Comparison of ENCODE assay signal across 8 cellular contexts in the genomic region with DNA sequence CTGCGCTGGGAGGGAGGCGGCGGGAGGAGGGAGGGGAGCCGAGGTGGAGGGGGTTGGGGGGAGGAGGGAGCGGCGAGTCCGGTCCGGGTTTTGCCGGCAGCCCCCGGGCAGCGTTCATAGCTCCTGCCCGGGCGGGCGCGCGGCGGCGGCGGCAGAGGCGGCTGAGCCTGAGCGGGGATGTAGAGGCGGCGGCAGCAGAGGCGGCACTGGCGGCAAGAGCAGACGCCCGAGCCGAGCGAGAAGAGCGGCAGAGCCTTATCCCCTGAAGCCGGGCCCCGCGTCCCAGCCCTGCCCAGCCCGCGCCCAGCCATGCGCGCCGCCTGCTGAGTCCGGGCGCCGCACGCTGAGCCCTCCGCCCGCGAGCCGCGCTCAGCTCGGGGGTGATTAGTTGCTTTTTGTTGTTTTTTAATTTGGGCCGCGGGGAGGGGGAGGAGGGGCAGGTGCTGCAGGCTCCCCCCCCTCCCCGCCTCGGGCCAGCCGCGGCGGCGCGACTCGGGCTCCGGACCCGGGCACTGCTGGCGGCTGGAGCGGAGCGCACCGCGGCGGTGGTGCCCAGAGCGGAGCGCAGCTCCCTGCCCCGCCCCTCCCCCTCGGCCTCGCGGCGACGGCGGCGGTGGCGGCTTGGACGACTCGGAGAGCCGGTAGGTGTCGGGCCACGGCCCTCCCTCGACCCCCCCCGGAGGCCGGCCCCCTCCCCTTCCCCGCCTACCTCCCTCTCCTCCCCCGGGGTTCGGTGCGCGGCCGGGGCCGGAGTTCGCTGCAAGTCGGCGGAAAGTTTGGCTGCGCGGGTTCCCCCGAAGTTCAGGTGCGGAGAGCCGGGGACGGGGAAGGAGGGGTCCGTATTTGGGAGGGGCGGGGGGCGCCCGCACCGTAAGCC. TPM values are rescaled to one million over a fixed set of nuclear protein-coding genes. Genes with fewer than 3 reads are reported as not detected.
A peak's percentile ranks its signal among the peaks of the same experiment; 100 is the strongest.
DNase-seq lines count a peak whose midpoint lies in the region; ATAC-seq and TF ChIP-seq lines count a peak whose summit lies in the region.

A gene (plus strand): TSS at position 145 of the 877 bp plus-strand sequence. CDS start 32,175 bp downstream, outside the sequence.

- no peaks in the 10 kb centered on the region for H3K27me3 ChIP-seq in GM06990 (replicated peaks; ENCODE audit: control insufficient read depth, insufficient read depth, low read length)
- no peaks in the 10 kb centered on the region for H3K27me3 ChIP-seq in lung (ENCODE audit: control insufficient read depth, insufficient read depth)

- POLR2A ChIA-PET in activated CD4-positive, alpha-beta T cell treated with anti-CD3 and anti-CD28 coated beads, Interleukin-2, amount 10 ng/mL, durations not matched to agents 7 days and 5 days (lab: Charles Lee): no interaction called here

- 0 to 1% methylated on average over 39 to 106 of the region's 106 CpGs for WGBS in lung, 2 donors

- H3K27ac Mint-ChIP-seq in activated CD4-positive, alpha-beta T cell treated with anti-CD3 and anti-CD28 coated beads, Interleukin-2, amount 10 ng/mL, durations not matched to agents 7 days and 5 days: no peak within 1 kb of the TSS
- peak within 1 kb of the TSS in 1 of 2 donors; percentile 85 for H3K27ac Mint-ChIP-seq in effector memory CD8-positive, alpha-beta T cell
- H3K27ac Mint-ChIP-seq in stimulated activated naive B cell treated with anti-CD40 and anti-IgM and Interleukin-4, amounts not matched to agents 10 μg/mL and 1 μg/mL and 100 μg/mL, for 72 hours: peak within 1 kb of the TSS; percentile 97

- TF ChIP-seq CTCF in GM06990 (IDR thresholded peaks at IDR 0.05; ENCODE audit: insufficient read depth, low read length, poor library complexity, severe bottlenecking) (no peak), lung (IDR thresholded peaks at IDR 0.05; ENCODE audit: control extremely low read depth, extremely low read depth) (no peak)

- no peaks in the 10 kb centered on the region for H3K9me3 ChIP-seq in lung (ENCODE audit: control insufficient read depth in 2 of 2, insufficient read depth in 1 of 2, low read length in 1 of 2)

- H3K4me1 Mint-ChIP-seq in activated CD4-positive, alpha-beta T cell treated with anti-CD3 and anti-CD28 coated beads, Interleukin-2, amount 10 ng/mL, durations not matched to agents 7 days and 5 days: peaks cover 32% of the 10 kb centered on the region
- H3K4me1 Mint-ChIP-seq in effector memory CD8-positive, alpha-beta T cell (ENCODE audit: low read depth in 2 of 2): peaks cover 35 to 46% of the 10 kb centered on the region in 2 donors
- H3K4me1 Mint-ChIP-seq in stimulated activated naive B cell treated with anti-CD40 and anti-IgM and Interleukin-4, amounts not matched to agents 10 μg/mL and 1 μg/mL and 100 μg/mL, for 72 hours: peaks cover 40 to 76% of the 10 kb centered on the region in 2 donors

- peak within 1 kb of the TSS; percentile 84 for H3K4me3 ChIP-seq in GM06990 (replicated peaks; ENCODE audit: low read depth, low read length)
- peak within 1 kb of the TSS; percentile 66 for H3K4me3 ChIP-seq in lung

- peak within 1 kb of the TSS; percentile 80 to 83 for H3K27ac ChIP-seq in lung (ENCODE audit: low read depth in 1 of 2, low read length in 1 of 2)

- ATAC-seq in HG02610 (IDR thresholded peaks at IDR 0.05; ENCODE audit: unreplicated experiment): peak; percentile 23
- peak; percentile 55 for ATAC-seq in effector memory CD8-positive, alpha-beta T cell (replicated peaks)
- ATAC-seq in lung (ENCODE audit: insufficient read depth, low FRiP score): peak; percentile 67
- ATAC-seq in stimulated activated naive B cell treated with anti-CD40 and anti-IgM and Interleukin-4, amounts not matched to agents 10 μg/mL and 1 μg/mL and 100 μg/mL, for 72 hours (replicated peaks): peak; percentile 29 to 37
- ATAC-seq in HG03457 (IDR thresholded peaks at IDR 0.05; ENCODE audit: unreplicated experiment): no peak

- CTCF ChIA-PET in activated CD4-positive, alpha-beta T cell treated with anti-CD3 and anti-CD28 coated beads, Interleukin-2, amount 10 ng/mL, durations not matched to agents 7 days and 5 days (lab: Charles Lee): interaction anchor here (0.5 to 1.7 kb wide), 8 partner anchors 10 to 1052 kb away, joined by 3 to 11 read pairs (median 3); a partner anchor contains a TSS

- no peaks in the 10 kb centered on the region for H3K9me3 Mint-ChIP-seq in activated CD4-positive, alpha-beta T cell treated with anti-CD3 and anti-CD28 coated beads, Interleukin-2, amount 10 ng/mL, durations not matched to agents 7 days and 5 days
- H3K9me3 Mint-ChIP-seq in effector memory CD8-positive, alpha-beta T cell: no peaks in the 10 kb centered on the region
- no peaks in the 10 kb centered on the region for H3K9me3 Mint-ChIP-seq in stimulated activated naive B cell treated with anti-CD40 and anti-IgM and Interleukin-4, amounts not matched to agents 10 μg/mL and 1 μg/mL and 100 μg/mL, for 72 hours

- peaks cover 73% of the 10 kb centered on the region for H3K27me3 Mint-ChIP-seq in activated CD4-positive, alpha-beta T cell treated with anti-CD3 and anti-CD28 coated beads, Interleukin-2, amount 10 ng/mL, durations not matched to agents 7 days and 5 days
- peaks cover 6 to 26% of the 10 kb centered on the region in 2 donors for H3K27me3 Mint-ChIP-seq in effector memory CD8-positive, alpha-beta T cell
- H3K27me3 Mint-ChIP-seq in stimulated activated naive B cell treated with anti-CD40 and anti-IgM and Interleukin-4, amounts not matched to agents 10 μg/mL and 1 μg/mL and 100 μg/mL, for 72 hours: no peaks in the 10 kb centered on the region

- H3K36me3 ChIP-seq in GM06990 (ENCODE audit: control insufficient read depth, insufficient read depth, low read length) (no peaks in the 10 kb centered on the region), lung (ENCODE audit: control insufficient read depth in 2 of 2, insufficient read depth in 2 of 2, low read length in 2 of 2) (no peaks in the 10 kb centered on the region)

- no peaks in the 10 kb centered on the region for H3K36me3 Mint-ChIP-seq in activated CD4-positive, alpha-beta T cell treated with anti-CD3 and anti-CD28 coated beads, Interleukin-2, amount 10 ng/mL, durations not matched to agents 7 days and 5 days (ENCODE audit: low read depth)
- H3K36me3 Mint-ChIP-seq in effector memory CD8-positive, alpha-beta T cell (ENCODE audit: insufficient read depth): peaks cover 9% of the 10 kb centered on the region
- H3K36me3 Mint-ChIP-seq in stimulated activated naive B cell treated with anti-CD40 and anti-IgM and Interleukin-4, amounts not matched to agents 10 μg/mL and 1 μg/mL and 100 μg/mL, for 72 hours: peaks cover 15 to 31% of the 10 kb centered on the region in 2 donors

- DNase-seq in GM06990 (ENCODE audit: extremely low read depth, insufficient read length): peak; percentile 95
- peak; percentile 67 for DNase-seq in NCI-H2196 treated with DMSO at 0.1 percent for 48 hours (lab: John Stamatoyannopoulos, UW; ENCODE audit: unreplicated experiment)
- peak; percentile 50 for DNase-seq in activated CD4-positive, alpha-beta T cell treated with anti-CD3 and anti-CD28 coated beads, Interleukin-2, amount 10 ng/mL, durations not matched to agents 7 days and 5 days
- peak in 2 of 3 experiments; percentile 54 to 60 for DNase-seq in effector memory CD8-positive, alpha-beta T cell
- DNase-seq in lung (ENCODE audit: low spot score): peak; percentile 81
- DNase-seq in stimulated activated naive B cell treated with anti-CD40 and anti-IgM and Interleukin-4, amounts not matched to agents 10 μg/mL and 1 μg/mL and 100 μg/mL, for 72 hours: no peak

- peak within 1 kb of the TSS; percentile 50 for H3K4me3 Mint-ChIP-seq in activated CD4-positive, alpha-beta T cell treated with anti-CD3 and anti-CD28 coated beads, Interleukin-2, amount 10 ng/mL, durations not matched to agents 7 days and 5 days
- peak within 1 kb of the TSS; percentile 89 to 98 for H3K4me3 Mint-ChIP-seq in effector memory CD8-positive, alpha-beta T cell
- peak within 1 kb of the TSS; percentile 84 to 87 for H3K4me3 Mint-ChIP-seq in stimulated activated naive B cell treated with anti-CD40 and anti-IgM and Interleukin-4, amounts not matched to agents 10 μg/mL and 1 μg/mL and 100 μg/mL, for 72 hours

- H3K4me1 ChIP-seq in lung (ENCODE audit: control insufficient read depth in 2 of 2, insufficient read depth in 2 of 2, low read length in 2 of 2): peaks cover 2 to 21% of the 10 kb centered on the region in 2 donors

RNA-seq across cellular contexts. Expression of the gene that starts here (rescaled TPM):
- total RNA-seq in activated CD4-positive, alpha-beta T cell treated with anti-CD3 and anti-CD28 coated beads, Interleukin-2, amount 10 ng/mL, durations not matched to agents 7 days and 5 days: 1 to 10 TPM in 1 of 2 experiments, under 1 TPM in 1; 0.99 to 1.9 TPM
- 10 to 100 TPM; 26.5 to 39.8 TPM for total RNA-seq in lung
- 10 to 100 TPM; 20.7 to 23.5 TPM for polyA plus RNA-seq in lung

Comparison
In these comparisons a context has a peak if more than half of its experiments do, and no peak if none do; other contexts are left out.
1. RNA of the gene that starts here (total RNA-seq): 26.5 to 39.8 TPM in lung; 0.99 to 1.9 TPM in activated CD4-positive, alpha-beta T cell treated with anti-CD3 and anti-CD28 coated beads, Interleukin-2, amount 10 ng/mL, durations not matched to agents 7 days and 5 days; every median in the first group is over 4 times any median in the second.
2. Peak in every context shown above with its lines, with median percentiles within 50 percentile points of each other: H3K4me3 Mint-ChIP-seq.